Comparison of ENCODE assay signal across 8 cellular contexts in genomic region chr12:55930771-55931316, GRCh38. TPM values are rescaled to one million over a fixed set of nuclear protein-coding genes. Genes with fewer than 3 reads are reported as not detected.
DNase-seq lines count a peak whose midpoint lies in the region; ATAC-seq, FAIRE-seq and TF ChIP-seq lines count a peak whose summit lies in the region.

Gene DGKA, plus strand, starts transcription at chr12:55931162. Its CDS starts 5,342 bp downstream, at chr12:55936504.

- no peaks in the 10 kb centered on the region for H3K9me3 Mint-ChIP-seq in stimulated activated effector memory CD8-positive, alpha-beta T cell treated with anti-CD3 and anti-CD28 coated beads, Interleukin-12 subunit alpha, Interleukin-12 subunit beta, amount 100 ng/mL, for 72 hours

- dilution Hi-C loops in endothelial cell of umbilical vein (cut with MboI; ENCODE audit: extremely low pct_ligation_motif_present, low sequenced_read_pairs), result no loop called here

- intact Hi-C loops in endothelial cell of umbilical vein (cut with micrococcal nuclease), result loop anchor here (5.0 kb wide), 1 partner anchor 111 kb away; the partner anchor contains the start of gene RPS26

- no peaks in the 10 kb centered on the region for H3K9me3 ChIP-seq in NT2/D1 (ENCODE audit: insufficient read depth, low read length)
- no peaks in the 10 kb centered on the region for H3K9me3 ChIP-seq in endothelial cell of umbilical vein (replicated peaks; ENCODE audit: control insufficient read depth, insufficient read depth, low read length)
- no peaks in the 10 kb centered on the region for H3K9me3 ChIP-seq in muscle layer of duodenum (ENCODE audit: control insufficient read depth in 1 of 2, low read length in 2 of 2)

- peaks cover 10% of the 10 kb centered on the region for H3K79me2 ChIP-seq in endothelial cell of umbilical vein (ENCODE audit: control insufficient read depth, insufficient read depth, low read length)

- in situ Hi-C loops in Caki2 (cut with HindIII; ENCODE audit: low pct_unique_long_range_greater_than_20kb, low sequenced_read_pairs), result no loop called here

- H3K27ac Mint-ChIP-seq in stimulated activated effector memory CD8-positive, alpha-beta T cell treated with anti-CD3 and anti-CD28 coated beads, Interleukin-12 subunit alpha, Interleukin-12 subunit beta, amount 100 ng/mL, for 72 hours, result peak within 1 kb of the TSS; percentile 99

- H3K27me3 ChIP-seq in NT2/D1 (ENCODE audit: insufficient read depth, insufficient read length) (peaks cover 35% of the 10 kb centered on the region), endothelial cell of umbilical vein (ENCODE audit: control insufficient read depth in 2 of 2, insufficient read depth in 2 of 2, low read length in 2 of 2) (no peaks in the 10 kb centered on the region), muscle layer of duodenum (ENCODE audit: low read depth, low read length) (no peaks in the 10 kb centered on the region)

- no peaks in the 10 kb centered on the region for H4K20me1 ChIP-seq in endothelial cell of umbilical vein (replicated peaks; ENCODE audit: control insufficient read depth, extremely low read depth, insufficient read depth, low read length)

- POLR2A ChIA-PET in endothelial cell of umbilical vein (lab: Charles Lee), result interaction anchor here (0.7 to 1.1 kb wide), 2 partner anchors 43 to 113 kb away, joined by 3 read pairs; partner anchors contain the start of genes ORMDL2, RAB5B and SARNP

- H3K4me1 Mint-ChIP-seq in stimulated activated effector memory CD8-positive, alpha-beta T cell treated with anti-CD3 and anti-CD28 coated beads, Interleukin-12 subunit alpha, Interleukin-12 subunit beta, amount 100 ng/mL, for 72 hours, result peaks cover 65% of the 10 kb centered on the region

- CTCF ChIA-PET in endothelial cell of umbilical vein (lab: Charles Lee), result interaction anchor here (0.5 to 2.9 kb wide), 27 partner anchors 9 to 201 kb away, joined by 3 to 37 read pairs (median 4); partner anchors contain the start of genes DNAJC14, MMP19, ORMDL2 and RAB5B

- H3K36me3 Mint-ChIP-seq in stimulated activated effector memory CD8-positive, alpha-beta T cell treated with anti-CD3 and anti-CD28 coated beads, Interleukin-12 subunit alpha, Interleukin-12 subunit beta, amount 100 ng/mL, for 72 hours, result peaks cover 79% of the 10 kb centered on the region

- peak; percentile 59 for TF ChIP-seq CTCF in HFF-Myc (IDR thresholded peaks at IDR 0.05; ENCODE audit: low read depth, low read length, missing control alignments)
- peak; percentile 49 to 54 for TF ChIP-seq CTCF in endothelial cell of umbilical vein (IDR thresholded peaks at IDR 0.05; ENCODE audit: extremely low read depth in 1 of 2, insufficient read depth in 1 of 2, low read depth in 1 of 2, low read length in 2 of 2)

- DNase-seq in Caki2 (ENCODE audit: low read depth) (peak; percentile 53), HFF-Myc (ENCODE audit: extremely low read depth, low read depth) (peak; percentile 60), NT2/D1 (ENCODE audit: low read depth, low spot score) (no peak), endothelial cell of umbilical vein (ENCODE audit: low read depth, low spot score) (peak; percentile 70)
- peak; percentile 64 for DNase-seq in activated CD8-positive, alpha-beta memory T cell treated with anti-CD3 and anti-CD28 coated beads, Interleukin-2, amount 50 U/mL, for 4 hours
- peak; percentile 47 to 87 for DNase-seq in stimulated activated effector memory CD8-positive, alpha-beta T cell treated with anti-CD3 and anti-CD28 coated beads, Interleukin-12 subunit alpha, Interleukin-12 subunit beta, amount 100 ng/mL, for 72 hours (ENCODE audit: low spot score in 2 of 2)

- no peak for TF ChIP-seq POLR2A in endothelial cell of umbilical vein (IDR thresholded peaks at IDR 0.05; ENCODE audit: low read depth, low read length)

- H3K9me1 ChIP-seq in endothelial cell of umbilical vein (replicated peaks; ENCODE audit: control insufficient read depth, extremely low read depth, insufficient read depth, low read length), result no peaks in the 10 kb centered on the region

- H3K4me1 ChIP-seq in NT2/D1 (ENCODE audit: insufficient read depth, insufficient read length) (peaks cover 5% of the 10 kb centered on the region), endothelial cell of umbilical vein (ENCODE audit: control insufficient read depth, extremely low read depth, insufficient read depth, low read length) (peaks cover 39% of the 10 kb centered on the region), muscle layer of duodenum (ENCODE audit: control insufficient read depth in 1 of 2, insufficient read depth in 2 of 2, low read length in 2 of 2) (peaks cover 14 to 21% of the 10 kb centered on the region in 2 donors)

- no TSS peak for BruUV-seq in endothelial cell of umbilical vein (replicated peaks; lab: Mats Ljungman, UMichigan)

- H3K4me2 ChIP-seq in endothelial cell of umbilical vein (ENCODE audit: insufficient read depth, low read length), result peak within 1 kb of the TSS; percentile 85

- peak; percentile 84 for FAIRE-seq in endothelial cell of umbilical vein (lab: Jason Lieb, UNC)

- peak within 1 kb of the TSS; percentile 100 for H3K4me3 Mint-ChIP-seq in stimulated activated effector memory CD8-positive, alpha-beta T cell treated with anti-CD3 and anti-CD28 coated beads, Interleukin-12 subunit alpha, Interleukin-12 subunit beta, amount 100 ng/mL, for 72 hours

- peak; percentile 53 for ATAC-seq in stimulated activated effector memory CD8-positive, alpha-beta T cell treated with anti-CD3 and anti-CD28 coated beads, Interleukin-12 subunit alpha, Interleukin-12 subunit beta, amount 100 ng/mL, for 72 hours
- no peak for ATAC-seq in HG03571 (IDR thresholded peaks at IDR 0.05; ENCODE audit: unreplicated experiment)

- H3K9ac ChIP-seq in NT2/D1 (ENCODE audit: insufficient read length, low read depth) (peak within 1 kb of the TSS; percentile 78), endothelial cell of umbilical vein (replicated peaks; ENCODE audit: extremely low read depth, insufficient read depth, low read length) (peak within 1 kb of the TSS; percentile 62)

- H3K4me3 ChIP-seq in HFF-Myc (replicated peaks; ENCODE audit: low read depth, low read length) (peak within 1 kb of the TSS; percentile 68), NT2/D1 (ENCODE audit: insufficient read length, low read depth) (peak within 1 kb of the TSS; percentile 66), endothelial cell of umbilical vein (replicated peaks in 1 of 3; ENCODE audit: insufficient read depth in 1 of 3, low read depth in 1 of 3, low read length in 3 of 3) (peak within 1 kb of the TSS; percentile 53 to 93 (median 70)), muscle layer of duodenum (ENCODE audit: low read depth in 1 of 2, low read length in 2 of 2) (peak within 1 kb of the TSS; percentile 74 to 85)

- H3K27ac ChIP-seq in endothelial cell of umbilical vein (ENCODE audit: insufficient read depth, low read depth, low read length), result peak within 1 kb of the TSS; percentile 42
- H3K27ac ChIP-seq in muscle layer of duodenum (ENCODE audit: low read length), result peak within 1 kb of the TSS; percentile 91

- peak within 1 kb of the TSS; percentile 86 for H2AFZ ChIP-seq in endothelial cell of umbilical vein (ENCODE audit: low read depth, low read length)

- H3K36me3 ChIP-seq in NT2/D1 (ENCODE audit: insufficient read depth, insufficient read length, low read length), result peaks cover 12% of the 10 kb centered on the region
- no peaks in the 10 kb centered on the region for H3K36me3 ChIP-seq in endothelial cell of umbilical vein (ENCODE audit: control insufficient read depth in 2 of 2, extremely low read depth in 1 of 2, insufficient read depth in 2 of 2, low read length in 2 of 2)
- H3K36me3 ChIP-seq in muscle layer of duodenum (ENCODE audit: control insufficient read depth in 1 of 2, insufficient read depth in 2 of 2, low read length in 2 of 2), result peaks cover 0 to 4% of the 10 kb centered on the region in 2 donors

TF ChIP-seq in endothelial cell of umbilical vein, 7 proteins besides CTCF, POLR2A, EP300 and RAD21:
- TF ChIP-seq FOS (IDR thresholded peaks at IDR 0.05; ENCODE audit: borderline replicate concordance, insufficient read depth, low read length) (no peak), MAX (IDR thresholded peaks at IDR 0.05; ENCODE audit: insufficient read depth, insufficient read length) (no peak), JUN (IDR thresholded peaks at IDR 0.05; ENCODE audit: borderline replicate concordance, insufficient read depth, insufficient read length, low read depth) (no peak), GATA2 (IDR thresholded peaks at IDR 0.05; ENCODE audit: insufficient read depth, insufficient read length, low read depth, low read length) (no peak), MYC (IDR thresholded peaks at IDR 0.05; ENCODE audit: low read depth, low read length) (no peak), EZH2 (IDR thresholded peaks at IDR 0.05; ENCODE audit: borderline replicate concordance, low read depth, low read length, severe bottlenecking) (no peak), POLR2AphosphoS5 (IDR thresholded peaks at IDR 0.05; ENCODE audit: insufficient read depth, low read depth, low read length) (no peak)

RNA-seq across cellular contexts. Expression of gene DGKA, which starts in this region (rescaled TPM):
- total RNA-seq in Caki2 (2014; rRNA removed; shearing (Covaris generic); ENCODE audit: low replicate concordance), result 0.17 and 1.2 TPM in 2 replicates
- total RNA-seq in endothelial cell of umbilical vein, result 49.8 and 64.3 TPM in 2 replicates
- 48.6 and 53.2 TPM in 2 replicates for polyA plus RNA-seq in endothelial cell of umbilical vein
- polyA plus RNA-seq in endothelial cell of umbilical vein (2011; cell fraction: cytosol; rRNA removed), result 29.6 and 30.6 TPM in 2 replicates
- polyA plus RNA-seq in endothelial cell of umbilical vein (2011; cell fraction: nucleus; rRNA removed), result 236 and 251 TPM in 2 replicates
- polyA plus RNA-seq in endothelial cell of umbilical vein (2012), result 69.3 and 108 TPM in 2 replicates
- polyA minus RNA-seq in endothelial cell of umbilical vein, result 55.9 and 64.6 TPM in 2 replicates
- polyA minus RNA-seq in endothelial cell of umbilical vein (2011; cell fraction: cytosol; rRNA and poly(A)+ RNA removed), result 5.0 TPM
- 58.4 and 64.0 TPM in 2 replicates for polyA minus RNA-seq in endothelial cell of umbilical vein (2011; cell fraction: nucleus; rRNA and poly(A)+ RNA removed)

Comparison
In these comparisons a context has a peak if more than half of its experiments do, and no peak if none do; other contexts are left out.
1. RNA of gene DGKA (total RNA-seq): 49.8 to 64.3 TPM in endothelial cell of umbilical vein; 0.17 to 1.2 TPM in Caki2; every median in the first group is over 10 times any median in the second.
2. Peak in every context shown above with its lines, with median percentiles within 50 percentile points of each other: H3K4me3 ChIP-seq.